In the genomic region with DNA sequence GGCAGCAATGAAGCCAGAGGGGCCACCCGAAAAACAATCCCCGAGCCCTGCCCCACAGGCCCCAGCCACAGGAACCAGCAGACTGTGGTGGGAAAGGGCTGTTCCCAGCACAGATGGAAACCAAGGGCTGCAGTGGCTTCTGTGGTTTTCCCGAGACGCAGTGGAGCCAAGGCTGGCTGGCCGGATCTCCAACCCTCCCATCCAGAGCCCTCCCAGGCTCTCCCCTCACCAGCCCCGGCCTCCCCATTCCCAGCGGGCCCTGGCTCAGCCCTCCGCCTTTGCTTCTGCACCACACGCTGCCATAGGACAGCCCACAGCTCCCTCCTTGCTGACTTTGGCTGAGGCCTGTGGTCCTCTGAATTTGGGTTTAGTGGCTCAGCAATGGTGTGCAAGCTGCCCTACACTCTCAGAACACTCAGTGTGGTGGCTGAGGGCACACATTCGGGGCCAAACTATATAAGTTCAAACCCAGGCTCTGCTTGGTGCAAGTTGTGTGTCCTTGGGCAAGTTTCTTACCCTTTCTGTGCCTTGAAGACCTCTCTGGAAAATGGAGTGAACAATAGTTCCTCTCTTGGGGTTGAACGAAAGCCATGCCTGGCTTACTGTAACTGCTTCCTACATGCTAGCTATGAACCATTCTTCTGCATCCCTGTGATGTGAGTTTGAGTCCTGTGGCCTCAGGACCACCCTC, we compare ENCODE assay signal across 14 cellular contexts.
DNase-seq lines count a peak whose midpoint lies in the region; ATAC-seq and TF ChIP-seq lines count a peak whose summit lies in the region.
"Had no signal": no experiment of that assay in that cellular context is flagged by ENCODE, and none has a peak within 500 bp of the region (broad histone marks: within the 10 kb centered on the region; RNA-seq: fewer than 3 reads in every experiment).

No MANE protein-coding gene starts in this region.

- H3K4me3 ChIP-seq in GM23248 (no peak overlapping the region), astrocyte of the spinal cord (ENCODE audit: low read depth, low read length) (no peak overlapping the region), right cardiac atrium (ENCODE audit: low read length) (no peak overlapping the region), skeletal muscle tissue (ENCODE audit: low read length in 3 of 3) (no peak overlapping the region)

- no peaks in the 10 kb centered on the region for H3K27me3 Mint-ChIP-seq in stimulated activated memory B cell treated with anti-CD40 and anti-IgM and Interleukin-4, amounts not matched to agents 10 μg/mL and 1 μg/mL and 100 μg/mL, for 72 hours

- H3K9ac ChIP-seq in GM23248 (peak overlapping the region; percentile 76), skeletal muscle tissue (ENCODE audit: low read depth in 1 of 3, low read length in 3 of 3) (peak overlapping the region in 2 of 3 donors; percentile 29 to 50)

- peaks cover 5% of the 10 kb centered on the region; the same call in 1 of the 2 replicates for H3F3A ChIP-seq in GM23248 (ENCODE audit: insufficient read depth)

- no peaks in the 10 kb centered on the region for H3K36me3 Mint-ChIP-seq in stimulated activated memory B cell treated with anti-CD40 and anti-IgM and Interleukin-4, amounts not matched to agents 10 μg/mL and 1 μg/mL and 100 μg/mL, for 72 hours

- peak; percentile 57 for DNase-seq in GM23248
- peak; percentile 47 for DNase-seq in astrocyte of the spinal cord (ENCODE audit: low read depth, low spot score)
- peak; percentile 80 to 93 (median 93) for DNase-seq in right cardiac atrium
- no peak for DNase-seq in activated CD4-positive, alpha-beta T cell treated with anti-CD3 and anti-CD28 coated beads, Interleukin-2, amount 50 U/mL, for 4 hours
- DNase-seq in anterior cingulate cortex (lab: John Stamatoyannopoulos, UW), result no peak
- no peak for DNase-seq in foreskin melanocyte
- DNase-seq: activated CD4-positive, alpha-beta T cell treated with anti-CD3 and anti-CD28 coated beads, Interleukin-2, amount 50 U/mL, for 1 hour; NCI-H146; NCI-H524 treated with DMSO at 0.1 percent for 48 hours had no signal

- peak overlapping the region; percentile 93 for H3K27ac ChIP-seq in GM23248
- H3K27ac ChIP-seq in right cardiac atrium (ENCODE audit: low read length), result peak overlapping the region; percentile 97
- peak overlapping the region; percentile 70 for H3K27ac ChIP-seq in skeletal muscle tissue (ENCODE audit: low read depth, low read length)
- H3K27ac ChIP-seq: neutrophil had no signal

- no peaks in the 10 kb centered on the region for H3K9me2 ChIP-seq in GM23248 (ENCODE audit: insufficient read depth)

- peaks cover 8% of the 10 kb centered on the region; the same call in 1 of the 2 replicates for H3K79me2 ChIP-seq in GM23248 (ENCODE audit: insufficient read depth)

- H3K36me3 ChIP-seq in GM23248 (ENCODE audit: low read depth) (no peaks in the 10 kb centered on the region), skeletal muscle tissue (ENCODE audit: control insufficient read depth in 3 of 3, insufficient read depth in 3 of 3, low read length in 3 of 3) (no peaks in the 10 kb centered on the region)
- H3K36me3 ChIP-seq: brain microvascular endothelial cell, neutrophil had no signal

- no peaks in the 10 kb centered on the region for H3K9me3 Mint-ChIP-seq in stimulated activated memory B cell treated with anti-CD40 and anti-IgM and Interleukin-4, amounts not matched to agents 10 μg/mL and 1 μg/mL and 100 μg/mL, for 72 hours
- H3K9me3 Mint-ChIP-seq: T-helper 2 cell treated with Interferon-gamma antibody and Interleukin-4, amounts not matched to agents 5 μg/mL and 100 μg/mL, for 36 hours had no signal

- H3K9me3 ChIP-seq in GM23248 (ENCODE audit: low read depth), result no peaks in the 10 kb centered on the region
- H3K9me3 ChIP-seq in right cardiac atrium (ENCODE audit: control insufficient read depth, low read length), result no peaks in the 10 kb centered on the region
- H3K9me3 ChIP-seq in skeletal muscle tissue (ENCODE audit: control insufficient read depth in 3 of 3, low read length in 3 of 3), result no peaks in the 10 kb centered on the region
- H3K9me3 ChIP-seq: neutrophil had no signal

- intact Hi-C loops in right cardiac atrium (cut with DNase I), result no loop called here

- in situ Hi-C loops in GM23248 (cut with MboI) (no loop called here), astrocyte of the spinal cord (cut with HindIII; ENCODE audit: low sequenced_read_pairs) (no loop called here)

- H3K27me3 ChIP-seq in GM23248 (replicated peaks; ENCODE audit: insufficient read depth) (no peaks in the 10 kb centered on the region), right cardiac atrium (ENCODE audit: control insufficient read depth, insufficient read depth) (no peaks in the 10 kb centered on the region), skeletal muscle tissue (ENCODE audit: control insufficient read depth in 3 of 3, insufficient read depth in 3 of 3, low read length in 3 of 3) (no peaks in the 10 kb centered on the region)
- H3K27me3 ChIP-seq: brain microvascular endothelial cell, neutrophil had no signal

- ATAC-seq in right cardiac atrium, result peak; percentile 78 to 82
- no peak for ATAC-seq in stimulated activated memory B cell treated with anti-CD40 and anti-IgM and Interleukin-4, amounts not matched to agents 10 μg/mL and 1 μg/mL and 100 μg/mL, for 72 hours

- H3K27ac Mint-ChIP-seq in stimulated activated memory B cell treated with anti-CD40 and anti-IgM and Interleukin-4, amounts not matched to agents 10 μg/mL and 1 μg/mL and 100 μg/mL, for 72 hours, result no peak overlapping the region
- H3K27ac Mint-ChIP-seq: T-helper 2 cell treated with Interferon-gamma antibody and Interleukin-4, amounts not matched to agents 5 μg/mL and 100 μg/mL, for 36 hours had no signal

- H3K4me1 Mint-ChIP-seq in stimulated activated memory B cell treated with anti-CD40 and anti-IgM and Interleukin-4, amounts not matched to agents 10 μg/mL and 1 μg/mL and 100 μg/mL, for 72 hours, result peaks cover 15% of the 10 kb centered on the region

- WGBS in GM23248 (ENCODE audit: low coverage in 1 of 2, low lambda C conversion rate in 2 of 2, missing lambda C conversion rate in 2 of 2), 2 experiments, result 46 to 48% methylated on average over 11 of the region's 11 CpGs
- WGBS in right cardiac atrium, result 42% methylated on average over 11 of the region's 11 CpGs

- no peaks in the 10 kb centered on the region for H4K20me1 ChIP-seq in GM23248 (ENCODE audit: insufficient read depth)

- peaks cover 19% of the 10 kb centered on the region for H3K4me1 ChIP-seq in GM23248 (ENCODE audit: insufficient read depth)
- H3K4me1 ChIP-seq in right cardiac atrium (ENCODE audit: control insufficient read depth, insufficient read depth, low read length), result peaks cover 36% of the 10 kb centered on the region
- peaks cover 21 to 36% (median 24%) of the 10 kb centered on the region in 3 donors for H3K4me1 ChIP-seq in skeletal muscle tissue (ENCODE audit: control insufficient read depth in 3 of 3, insufficient read depth in 3 of 3, low read length in 3 of 3)

- TF ChIP-seq CTCF in astrocyte of the spinal cord (IDR thresholded peaks at IDR 0.05; ENCODE audit: low read depth, low read length), result no peak

- H3K4me3 Mint-ChIP-seq in stimulated activated memory B cell treated with anti-CD40 and anti-IgM and Interleukin-4, amounts not matched to agents 10 μg/mL and 1 μg/mL and 100 μg/mL, for 72 hours, result no peak overlapping the region
- H3K4me3 Mint-ChIP-seq: T-helper 2 cell treated with Interferon-gamma antibody and Interleukin-4, amounts not matched to agents 5 μg/mL and 100 μg/mL, for 36 hours had no signal

- no peak overlapping the region for H2AFZ ChIP-seq in GM23248

- peak overlapping the region; percentile 49 for H3K4me2 ChIP-seq in GM23248 (ENCODE audit: unreplicated experiment)

Comparison
In these comparisons a context has a peak if more than half of its experiments do, and no peak if none do; other contexts are left out.
1. DNase-seq: peak in GM23248 (single experiment), astrocyte of the spinal cord (single experiment) and right cardiac atrium (3 of 3); none in activated CD4-positive, alpha-beta T cell treated with anti-CD3 and anti-CD28 coated beads, Interleukin-2, amount 50 U/mL, for 4 hours (0 of 2), anterior cingulate cortex (0 of 58) and foreskin melanocyte (single experiment).
2. Peak in every context shown above with its lines, with median percentiles within 50 percentile points of each other: H3K27ac ChIP-seq.